ENCODE assay signal across 19 cellular contexts in genomic region chr12:129483494-129483893, GRCh38.
"Had no signal": no experiment of that assay in that cellular context is flagged by ENCODE, and none has a peak within 500 bp of the region (broad histone marks: within the 10 kb centered on the region; RNA-seq: fewer than 3 reads in every experiment).

No MANE protein-coding gene starts in this region.

- H3K27me3 ChIP-seq: colonic mucosa, esophagus squamous epithelium, neural progenitor cell, sigmoid colon, tibial nerve, upper lobe of left lung had no signal

- H3K36me3 ChIP-seq: colonic mucosa, esophagus squamous epithelium, neural progenitor cell, prostate gland, sigmoid colon, thoracic aorta, tibial nerve, upper lobe of left lung had no signal

- H3K4me1 ChIP-seq: colonic mucosa, esophagus squamous epithelium, neural progenitor cell, prostate gland, sigmoid colon, tibial nerve, upper lobe of left lung had no signal

- H2AFZ ChIP-seq: neural progenitor cell had no signal

- DNase-seq: colonic mucosa; effector CD8-positive, alpha-beta T cell; esophagus squamous epithelium; foreskin melanocyte; immature natural killer cell; mesenchymal stem cell; naive thymus-derived CD4-positive, alpha-beta T cell; right cardiac atrium; sigmoid colon; stimulated activated CD4-positive, alpha-beta T cell treated with anti-CD3 and anti-CD28 coated beads, Interleukin-2, amount 100 ng/mL, for 24 hours; stimulated activated CD4-positive, alpha-beta T cell treated with anti-CD3 and anti-CD28 coated beads, Interleukin-4, amount 100 ng/mL, for 24 hours; stimulated activated naive CD4-positive, alpha-beta T cell treated with Interleukin-2 at 50 U/mL for 16 hours; upper lobe of left lung had no signal

- H3K4me2 ChIP-seq: neural progenitor cell had no signal

- H3K27ac ChIP-seq: colonic mucosa, esophagus squamous epithelium, neural progenitor cell, prostate gland, sigmoid colon, thoracic aorta, tibial nerve, upper lobe of left lung had no signal

- H3K4me3 ChIP-seq: colonic mucosa, esophagus squamous epithelium, lung, neural progenitor cell, prostate gland, sigmoid colon, thoracic aorta, tibial nerve, upper lobe of left lung had no signal

- H3K9ac ChIP-seq: neural progenitor cell had no signal

- ATAC-seq: naive thymus-derived CD4-positive, alpha-beta T cell; right cardiac atrium; stimulated activated effector memory CD8-positive, alpha-beta T cell treated with anti-CD3 and anti-CD28 coated beads, Interleukin-12 subunit alpha, Interleukin-12 subunit beta, amount 100 ng/mL, for 72 hours had no signal

- H3K9me3 ChIP-seq: colonic mucosa, esophagus squamous epithelium, prostate gland, thoracic aorta, upper lobe of left lung had no signal
